In genomic region chr5:154214236-154215106, GRCh38 we compare ENCODE assay signal across 7 cellular contexts. TPM values are rescaled to one million over a fixed set of nuclear protein-coding genes. Genes with fewer than 3 reads are reported as not detected.
DNase-seq lines count a peak whose midpoint lies in the region; ATAC-seq lines count a peak whose summit lies in the region.

No MANE protein-coding gene starts in this region.

- no peak overlapping the region for H3K4ac ChIP-seq in mesendoderm (ENCODE audit: low read depth, low read length)

- no peak overlapping the region for H2BK5ac ChIP-seq in mesendoderm (ENCODE audit: low read length)

- no peak overlapping the region for H4K8ac ChIP-seq in mesendoderm (ENCODE audit: low read depth, low read length)

- H3K27ac ChIP-seq in mesendoderm (ENCODE audit: low read depth, low read length), result no peak overlapping the region

- H3K4me2 ChIP-seq in mesendoderm (ENCODE audit: low read length), result no peak overlapping the region

- no peak overlapping the region for H3K9ac ChIP-seq in mesendoderm (ENCODE audit: low read length)

- H3K36me3 ChIP-seq in mesendoderm (ENCODE audit: control insufficient read depth, insufficient read depth, low read length), result no peaks in the 10 kb centered on the region

- H3K36me3 Mint-ChIP-seq in T-helper 1 cell treated with Interleukin-12 subunit alpha and Interleukin-12 subunit beta and Interleukin-4 antibody, amounts not matched to agents 30 μg/mL and 1 μg/mL, for 36 hours (ENCODE audit: low read depth), result peaks cover 39% of the 10 kb centered on the region
- H3K36me3 Mint-ChIP-seq in memory B cell, result peaks cover 24% of the 10 kb centered on the region

- no peak overlapping the region for H3K56ac ChIP-seq in mesendoderm (ENCODE audit: low read length)

- H3K79me2 ChIP-seq in mesendoderm (ENCODE audit: control insufficient read depth, insufficient read depth, low read length), result no peaks in the 10 kb centered on the region

- H3K23ac ChIP-seq in mesendoderm (ENCODE audit: low read length), result no peak overlapping the region

- no peak overlapping the region for H3K4me3 ChIP-seq in mesendoderm (ENCODE audit: low read length)

- peaks cover 60% of the 10 kb centered on the region for H3K4me1 Mint-ChIP-seq in T-helper 1 cell treated with Interleukin-12 subunit alpha and Interleukin-12 subunit beta and Interleukin-4 antibody, amounts not matched to agents 30 μg/mL and 1 μg/mL, for 36 hours (ENCODE audit: low read depth)
- peaks cover 34% of the 10 kb centered on the region for H3K4me1 Mint-ChIP-seq in memory B cell

- no peak overlapping the region for H2AK5ac ChIP-seq in mesendoderm (ENCODE audit: low read length)

- H3K4me1 ChIP-seq in mesendoderm (ENCODE audit: control insufficient read depth, low read depth, low read length), result peaks cover 2% of the 10 kb centered on the region

- H2BK15ac ChIP-seq in mesendoderm (replicated peaks; ENCODE audit: low read depth), result no peak overlapping the region

- H3K27me3 Mint-ChIP-seq in T-helper 1 cell treated with Interleukin-12 subunit alpha and Interleukin-12 subunit beta and Interleukin-4 antibody, amounts not matched to agents 30 μg/mL and 1 μg/mL, for 36 hours (ENCODE audit: low read depth), result no peaks in the 10 kb centered on the region
- no peaks in the 10 kb centered on the region for H3K27me3 Mint-ChIP-seq in memory B cell

- H3K18ac ChIP-seq in mesendoderm (ENCODE audit: low read length), result no peak overlapping the region

- H3K4me3 Mint-ChIP-seq in T-helper 1 cell treated with Interleukin-12 subunit alpha and Interleukin-12 subunit beta and Interleukin-4 antibody, amounts not matched to agents 30 μg/mL and 1 μg/mL, for 36 hours, result peak overlapping the region; percentile 51
- H3K4me3 Mint-ChIP-seq in memory B cell, result no peak overlapping the region

- no CpG with 5 or more reads among the region's 5 CpGs for WGBS in mesendoderm (ENCODE audit: extremely low coverage, insufficient coverage, low lambda C conversion rate)

- H3K9me3 Mint-ChIP-seq in T-helper 1 cell treated with Interleukin-12 subunit alpha and Interleukin-12 subunit beta and Interleukin-4 antibody, amounts not matched to agents 30 μg/mL and 1 μg/mL, for 36 hours, result no peaks in the 10 kb centered on the region
- no peaks in the 10 kb centered on the region for H3K9me3 Mint-ChIP-seq in memory B cell

- peak overlapping the region; percentile 85 for H3K27ac Mint-ChIP-seq in T-helper 1 cell treated with Interleukin-12 subunit alpha and Interleukin-12 subunit beta and Interleukin-4 antibody, amounts not matched to agents 30 μg/mL and 1 μg/mL, for 36 hours
- H3K27ac Mint-ChIP-seq in memory B cell, result peak overlapping the region; percentile 35

- no peaks in the 10 kb centered on the region for H3K27me3 ChIP-seq in mesendoderm (ENCODE audit: insufficient read depth, low read length, poor library complexity)

- no peak overlapping the region for H4K5ac ChIP-seq in mesendoderm (ENCODE audit: low read length)

- DNase-seq in memory B cell (ENCODE audit: low spot score in 2 of 2) (no peak), activated gamma-delta T cell treated with Interleukin-2 at 50 U/mL for 16 hours (no peak), HuH-7.5 (ENCODE audit: low spot score) (no peak), mesendoderm (no peak)

- H3K79me1 ChIP-seq in mesendoderm (ENCODE audit: low read length), result peaks cover 4% of the 10 kb centered on the region

- H2BK120ac ChIP-seq in mesendoderm (ENCODE audit: low read depth, low read length), result no peak overlapping the region

- peak; percentile 80 for ATAC-seq in GM18909 (IDR thresholded peaks at IDR 0.05; ENCODE audit: poor library complexity, unreplicated experiment)
- ATAC-seq in HG02852 (IDR thresholded peaks at IDR 0.05; ENCODE audit: unreplicated experiment), result peak; percentile 89
- ATAC-seq in memory B cell (ENCODE audit: low read depth), result no peak

RNA-seq across cellular contexts. Expression of gene GALNT10, which starts 23.9 kb away (rescaled TPM):
- polyA plus RNA-seq in mesendoderm (2013, experiment 1 of 2), result 23.1 TPM
- 22.1 TPM for polyA plus RNA-seq in mesendoderm (2013, experiment 2 of 2)
